Comparison of ENCODE assay signal across 14 cellular contexts in genomic region chr4:66178901-66179300, GRCh38.
DNase-seq lines count a peak whose midpoint lies in the region; ATAC-seq and TF ChIP-seq lines count a peak whose summit lies in the region.
"Had no signal": no experiment of that assay in that cellular context is flagged by ENCODE, and none has a peak within 500 bp of the region (broad histone marks: within the 10 kb centered on the region; RNA-seq: fewer than 3 reads in every experiment).

No MANE protein-coding gene starts in this region.

- peak; percentile 72 for DNase-seq in EL
- DNase-seq in NCI-H226, result peak; percentile 93
- no peak for DNase-seq in chondrocyte (ENCODE audit: low spot score)
- peak; percentile 37 for DNase-seq in non-pigmented ciliary epithelial cell (ENCODE audit: low read depth)
- DNase-seq in SW480 (ENCODE audit: low spot score), result no peak
- no peak for DNase-seq in posterior vena cava (ENCODE audit: low spot score)
- DNase-seq: body of pancreas; CD8-positive, alpha-beta T cell; mucosa of descending colon; NCI-H1092 treated with DMSO at 0.1 percent for 48 hours; NCI-H748 treated with DMSO at 0.1 percent for 48 hours; substantia nigra had no signal

- ATAC-seq in GM19452 (IDR thresholded peaks at IDR 0.05; ENCODE audit: unreplicated experiment) (no peak), GM19023 (IDR thresholded peaks at IDR 0.05; ENCODE audit: unreplicated experiment) (no peak)
- ATAC-seq: body of pancreas; CD8-positive, alpha-beta T cell; mucosa of descending colon had no signal

- no peak overlapping the region for H3K4me3 Mint-ChIP-seq in chondrocyte (ENCODE audit: unreplicated experiment)
- H3K4me3 Mint-ChIP-seq: CD8-positive, alpha-beta T cell had no signal

- H3K27ac Mint-ChIP-seq in chondrocyte (ENCODE audit: unreplicated experiment), result peak overlapping the region; percentile 94
- H3K27ac Mint-ChIP-seq: CD8-positive, alpha-beta T cell had no signal

- peak; percentile 63 for TF ChIP-seq CTCF in chondrocyte (IDR thresholded peaks at IDR 0.05)

- H3K27me3 Mint-ChIP-seq in chondrocyte (ENCODE audit: low read depth), result no peaks in the 10 kb centered on the region

- H3K9me3 Mint-ChIP-seq in chondrocyte (ENCODE audit: low read depth), result peaks cover 15% of the 10 kb centered on the region

- intact Hi-C loops in posterior vena cava (cut with DNase I), result no loop called here

- H3K36me3 Mint-ChIP-seq in chondrocyte (ENCODE audit: low read depth), result no peaks in the 10 kb centered on the region
- H3K36me3 Mint-ChIP-seq: CD8-positive, alpha-beta T cell had no signal

- peaks cover 22% of the 10 kb centered on the region for H3K4me1 Mint-ChIP-seq in chondrocyte (ENCODE audit: low read depth)

Comparison
In these comparisons a context has a peak if more than half of its experiments do, and no peak if none do; other contexts are left out.
1. DNase-seq: peak in EL (single experiment), NCI-H226 (single experiment) and non-pigmented ciliary epithelial cell (single experiment); none in chondrocyte (single experiment), SW480 (single experiment) and posterior vena cava (single experiment).